10 cellular contexts compared by ENCODE assay signal in genomic region chr11:76419896-76420295, GRCh38. TPM values are rescaled to one million over a fixed set of nuclear protein-coding genes. Genes with fewer than 3 reads are reported as not detected.
DNase-seq lines count a peak whose midpoint lies in the region; ATAC-seq and TF ChIP-seq lines count a peak whose summit lies in the region.
"Had no signal": no experiment of that assay in that cellular context is flagged by ENCODE, and none has a peak within 500 bp of the region (broad histone marks: within the 10 kb centered on the region; RNA-seq: fewer than 3 reads in every experiment).

No MANE protein-coding gene starts in this region.

- BruUV-seq in Caco-2 (replicated peaks; lab: Mats Ljungman, UMichigan), result no TSS peak

- H3K36me3 Mint-ChIP-seq in Caco-2 (ENCODE audit: insufficient read depth, unreplicated experiment), result no peaks in the 10 kb centered on the region
- H3K36me3 Mint-ChIP-seq in CD8-positive, alpha-beta memory T cell, result no peaks in the 10 kb centered on the region

- no peak overlapping the region for H3K27ac ChIP-seq in CD8-positive, alpha-beta memory T cell (ENCODE audit: low read depth, low read length)

- peaks cover 5% of the 10 kb centered on the region for H3K27me3 Mint-ChIP-seq in Caco-2 (ENCODE audit: insufficient read depth, unreplicated experiment)
- H3K27me3 Mint-ChIP-seq in CD8-positive, alpha-beta memory T cell, result peaks cover 0 to 20% of the 10 kb centered on the region in 2 donors

- no peak overlapping the region for H3K4me3 Mint-ChIP-seq in Caco-2 (ENCODE audit: unreplicated experiment)
- H3K4me3 Mint-ChIP-seq in CD8-positive, alpha-beta memory T cell, result peak overlapping the region in 1 of 7 donors; percentile 15
- H3K4me3 Mint-ChIP-seq: stimulated activated naive CD8-positive, alpha-beta T cell treated with anti-CD3 and anti-CD28 coated beads, Interleukin-15, Interleukin-2, amounts not matched to agents 100 ng/mL and 50 ng/mL, for 24 hours had no signal

- peaks cover 8% of the 10 kb centered on the region for H3K9me3 Mint-ChIP-seq in Caco-2 (ENCODE audit: unreplicated experiment)
- H3K9me3 Mint-ChIP-seq in CD8-positive, alpha-beta memory T cell, result no peaks in the 10 kb centered on the region
- H3K9me3 Mint-ChIP-seq: stimulated activated naive CD8-positive, alpha-beta T cell treated with anti-CD3 and anti-CD28 coated beads, Interleukin-15, Interleukin-2, amounts not matched to agents 100 ng/mL and 50 ng/mL, for 24 hours had no signal

- intact Hi-C loops in Caco-2 (cut with micrococcal nuclease; ENCODE audit: unreplicated experiment), result loop anchor here (2.0 kb wide), 1 partner anchor 93 kb away; no protein-coding TSS in a partner anchor

- POLR2A ChIA-PET in Caco-2 (lab: Charles Lee), result interaction anchor here (0.5 kb wide), 1 partner anchor 165 kb away, joined by 9 read pairs; no protein-coding TSS in a partner anchor
- POLR2A ChIA-PET in CD8-positive, alpha-beta memory T cell (lab: Charles Lee), result no interaction called here

- H3K4me1 ChIP-seq in Caco-2, result no peaks in the 10 kb centered on the region
- no peaks in the 10 kb centered on the region for H3K4me1 ChIP-seq in CD8-positive, alpha-beta memory T cell (ENCODE audit: insufficient read depth, low read length)

- no peaks in the 10 kb centered on the region for H3K27me3 ChIP-seq in Caco-2 (replicated peaks; ENCODE audit: control insufficient read depth, insufficient read depth, low read length)
- no peaks in the 10 kb centered on the region for H3K27me3 ChIP-seq in CD8-positive, alpha-beta memory T cell (ENCODE audit: insufficient read depth, low read length, poor library complexity, severe bottlenecking)

- no peak overlapping the region for H3K27ac Mint-ChIP-seq in Caco-2 (ENCODE audit: unreplicated experiment)
- H3K27ac Mint-ChIP-seq in CD8-positive, alpha-beta memory T cell, result no peak overlapping the region
- H3K27ac Mint-ChIP-seq: stimulated activated naive CD8-positive, alpha-beta T cell treated with anti-CD3 and anti-CD28 coated beads, Interleukin-15, Interleukin-2, amounts not matched to agents 100 ng/mL and 50 ng/mL, for 24 hours had no signal

- TF ChIP-seq CTCF in Caco-2 (IDR thresholded peaks at IDR 0.05; ENCODE audit: insufficient read depth in 1 of 2, low read depth in 1 of 2, low read length in 1 of 2, severe bottlenecking in 1 of 2, unreplicated experiment in 1 of 2) (peak; percentile 67 to 77), GM20000 (IDR thresholded peaks at IDR 0.05; ENCODE audit: extremely low read depth, missing control alignments) (peak; percentile 52)

- CTCF ChIA-PET in Caco-2 (lab: Charles Lee), result no interaction called here
- CTCF ChIA-PET in CD8-positive, alpha-beta memory T cell (lab: Charles Lee), result interaction anchor here (1.3 kb wide), 2 partner anchors 22 to 212 kb away, joined by 3 to 4 read pairs; no protein-coding TSS in a partner anchor

- no peaks in the 10 kb centered on the region for H3K4me1 Mint-ChIP-seq in Caco-2 (ENCODE audit: low read depth, unreplicated experiment)
- H3K4me1 Mint-ChIP-seq in CD8-positive, alpha-beta memory T cell, result peaks cover 7 to 12% (median 11%) of the 10 kb centered on the region in 3 donors

- H3K9me3 ChIP-seq in Caco-2, result no peaks in the 10 kb centered on the region
- no peaks in the 10 kb centered on the region for H3K9me3 ChIP-seq in CD8-positive, alpha-beta memory T cell (ENCODE audit: low read length)

- H3K36me3 ChIP-seq in Caco-2 (ENCODE audit: control insufficient read depth, insufficient read depth, low read length), result no peaks in the 10 kb centered on the region
- no peaks in the 10 kb centered on the region for H3K36me3 ChIP-seq in CD8-positive, alpha-beta memory T cell (ENCODE audit: insufficient read depth, low read length)

- DNase-seq in Caco-2 (peak in 1 of 2 experiments; percentile 62), GM20000 (ENCODE audit: low spot score) (peak; percentile 21), SK-MEL-5 (ENCODE audit: low read depth, low spot score) (peak; percentile 59), left lobe of liver (ENCODE audit: low spot score) (no peak), SW 1271 (lab: John Stamatoyannopoulos, UW) (no peak)
- no peak for DNase-seq in CD8-positive, alpha-beta memory T cell
- DNase-seq: NCI-H446 treated with DMSO at 0.1 percent for 48 hours had no signal

- ATAC-seq in left lobe of liver, result peak; percentile 68
- no peak for ATAC-seq in GM18511 (IDR thresholded peaks at IDR 0.05; ENCODE audit: unreplicated experiment)
- no peak for ATAC-seq in HG03571 (IDR thresholded peaks at IDR 0.05; ENCODE audit: unreplicated experiment)

- H3K4me3 ChIP-seq in Caco-2 (ENCODE audit: low read depth, low read length), result no peak overlapping the region
- H3K4me3 ChIP-seq in CD8-positive, alpha-beta memory T cell (ENCODE audit: low read length), result no peak overlapping the region

- in situ Hi-C loops in SK-MEL-5 (cut with HindIII; ENCODE audit: low pct_unique_long_range_greater_than_20kb, low sequenced_read_pairs), result no loop called here

RNA-seq across cellular contexts. Expression of gene EMSY, which starts 24.9 kb away (rescaled TPM):
- total RNA-seq in Caco-2 (2022), result 43.6 and 53.6 TPM in 2 replicates
- 8.3 and 11.2 TPM in 2 replicates for total RNA-seq in SK-MEL-5 (2014; rRNA removed; shearing (Covaris generic))
- 11.1 and 11.6 TPM in 2 replicates for polyA plus RNA-seq in SK-MEL-5 (2015; cell fraction: cytosol; rRNA removed)
- 20.6 and 24.8 TPM in 2 replicates for polyA plus RNA-seq in SK-MEL-5 (2015; cell fraction: nucleus; rRNA removed)
- total RNA-seq in left lobe of liver, result 5.6 TPM
- 10 to 100 TPM; 28.2 to 28.8 TPM for total RNA-seq in CD8-positive, alpha-beta memory T cell
- polyA plus RNA-seq in CD8-positive, alpha-beta memory T cell, result 24.5 TPM

RNA-seq across cellular contexts. Expression of gene GVQW3, which starts 38.8 kb away (rescaled TPM):
- 13.0 and 15.8 TPM in 2 replicates for total RNA-seq in Caco-2 (2022)
- 1.3 and 1.6 TPM in 2 replicates for total RNA-seq in SK-MEL-5 (2014; rRNA removed; shearing (Covaris generic))
- 0.52 and 0.96 TPM in 2 replicates for polyA plus RNA-seq in SK-MEL-5 (2015; cell fraction: cytosol; rRNA removed)
- 15.2 and 17.6 TPM in 2 replicates for polyA plus RNA-seq in SK-MEL-5 (2015; cell fraction: nucleus; rRNA removed)
- 0.60 TPM for total RNA-seq in left lobe of liver
- total RNA-seq in CD8-positive, alpha-beta memory T cell, result 1 to 10 TPM; 2.5 TPM
- 1.0 TPM for polyA plus RNA-seq in CD8-positive, alpha-beta memory T cell

RNA-seq across cellular contexts. Expression of gene THAP12, which starts 39.0 kb away (rescaled TPM):
- total RNA-seq in Caco-2 (2022) (99.9 and 102 TPM in 2 replicates), left lobe of liver (11.0 TPM)
- 30.2 and 30.5 TPM in 2 replicates for total RNA-seq in SK-MEL-5 (2014; rRNA removed; shearing (Covaris generic))
- polyA plus RNA-seq in SK-MEL-5 (2015; cell fraction: cytosol; rRNA removed), result 20.5 and 28.0 TPM in 2 replicates
- 26.4 and 36.5 TPM in 2 replicates for polyA plus RNA-seq in SK-MEL-5 (2015; cell fraction: nucleus; rRNA removed)
- 10 to 100 TPM; 73.4 to 74.2 TPM for total RNA-seq in CD8-positive, alpha-beta memory T cell
- polyA plus RNA-seq in CD8-positive, alpha-beta memory T cell, result 77.8 TPM

Comparison
In these comparisons a context has a peak if more than half of its experiments do, and no peak if none do; other contexts are left out.
1. DNase-seq: peak in GM20000 (single experiment) and SK-MEL-5 (single experiment); none in left lobe of liver (single experiment), SW 1271 (0 of 2) and CD8-positive, alpha-beta memory T cell (0 of 5).